16 cellular contexts compared by ENCODE assay signal in genomic region chr1:31583082-31583994, GRCh38. TPM values are rescaled to one million over a fixed set of nuclear protein-coding genes. Genes with fewer than 3 reads are reported as not detected.
DNase-seq lines count a peak whose midpoint lies in the region; ATAC-seq, FAIRE-seq and TF ChIP-seq lines count a peak whose summit lies in the region.
"Had no signal": no experiment of that assay in that cellular context is flagged by ENCODE, and none has a peak within 500 bp of the region (broad histone marks: within the 10 kb centered on the region; RNA-seq: fewer than 3 reads in every experiment).

No MANE protein-coding gene starts in this region.

- no peak for FAIRE-seq in kidney (lab: Jason Lieb, UNC)
- FAIRE-seq: GM12878, GM19239 had no signal

- no peak for TF ChIP-seq CTCF in 22Rv1 (IDR thresholded peaks at IDR 0.05)
- no peak for TF ChIP-seq CTCF in chondrocyte (IDR thresholded peaks at IDR 0.05)
- no peak for TF ChIP-seq CTCF in kidney (IDR thresholded peaks at IDR 0.05; ENCODE audit: borderline replicate concordance, extremely low read depth, insufficient read depth)

- no peak for ATAC-seq in HG02973 (IDR thresholded peaks at IDR 0.05; ENCODE audit: unreplicated experiment)
- ATAC-seq: activated T-helper 17 cell treated with anti-CD3 and anti-CD28 coated beads, Interleukin-2, amount 50 U/mL, for 72 hours; GM12878 had no signal

- H3K4me1 ChIP-seq in kidney (ENCODE audit: control insufficient read depth in 1 of 2, insufficient read depth in 1 of 2, low read depth in 1 of 2, low read length in 2 of 2), result peaks cover 62 to 69% of the 10 kb centered on the region in 2 donors

- H3K27ac Mint-ChIP-seq in chondrocyte (ENCODE audit: unreplicated experiment), result peak overlapping the region; percentile 84
- H3K27ac Mint-ChIP-seq: activated T-helper 17 cell treated with anti-CD3 and anti-CD28 coated beads, Interleukin-2, amount 50 U/mL, for 72 hours; IgD-negative memory B cell had no signal

- H3K4me1 Mint-ChIP-seq in chondrocyte (ENCODE audit: low read depth), result peaks cover 23% of the 10 kb centered on the region
- H3K4me1 Mint-ChIP-seq: activated T-helper 17 cell treated with anti-CD3 and anti-CD28 coated beads, Interleukin-2, amount 50 U/mL, for 72 hours; IgD-negative memory B cell had no signal

- intact Hi-C loops in kidney (cut with DNase I) (no loop called here), posterior vena cava (cut with DNase I) (no loop called here)

- H3K9ac ChIP-seq in kidney (ENCODE audit: low read length in 2 of 2), result peak overlapping the region in 1 of 2 donors; percentile 42

- peak overlapping the region; percentile 33 for H3K4me3 Mint-ChIP-seq in chondrocyte (ENCODE audit: unreplicated experiment)
- H3K4me3 Mint-ChIP-seq: activated T-helper 17 cell treated with anti-CD3 and anti-CD28 coated beads, Interleukin-2, amount 50 U/mL, for 72 hours had no signal

- peak overlapping the region; percentile 4 to 9 for H3K4me3 ChIP-seq in kidney (ENCODE audit: low read length in 2 of 2)
- H3K4me3 ChIP-seq: GM12878 had no signal

- DNase-seq in chondrocyte (ENCODE audit: low spot score) (no peak), kidney (peak; percentile 69), posterior vena cava (ENCODE audit: low spot score) (peak; percentile 84), HT-29 (ENCODE audit: low spot score) (no peak), T-helper 9 cell (no peak), kidney tubule cell (ENCODE audit: low spot score) (no peak)
- DNase-seq: activated CD4-positive, alpha-beta T cell treated with anti-CD3 and anti-CD28 coated beads for 4 hours; DMS79; HCEC 1CT had no signal

- peaks cover 5% of the 10 kb centered on the region for H3K36me3 Mint-ChIP-seq in chondrocyte (ENCODE audit: low read depth)
- H3K36me3 Mint-ChIP-seq: IgD-negative memory B cell had no signal

- H3K27me3 Mint-ChIP-seq in chondrocyte (ENCODE audit: low read depth), result no peaks in the 10 kb centered on the region

- no peaks in the 10 kb centered on the region for H3K9me3 Mint-ChIP-seq in chondrocyte (ENCODE audit: low read depth)
- H3K9me3 Mint-ChIP-seq: activated T-helper 17 cell treated with anti-CD3 and anti-CD28 coated beads, Interleukin-2, amount 50 U/mL, for 72 hours; IgD-negative memory B cell had no signal

- peak overlapping the region; percentile 56; the same call in 1 of the 2 replicates for H3K27ac ChIP-seq in 22Rv1
- peak overlapping the region; percentile 86 to 92 for H3K27ac ChIP-seq in kidney (ENCODE audit: low read depth in 2 of 2, low read length in 2 of 2)

- peaks cover 13 to 33% of the 10 kb centered on the region in 2 donors for H3K36me3 ChIP-seq in kidney (ENCODE audit: control insufficient read depth in 1 of 2, insufficient read depth in 2 of 2, low read length in 2 of 2)

- H3K9me3 ChIP-seq in kidney (ENCODE audit: control insufficient read depth in 1 of 2, low read length in 2 of 2), result no peaks in the 10 kb centered on the region

RNA-seq across cellular contexts. Expression of gene TINAGL1, which starts 7.0 kb away (rescaled TPM):
- total RNA-seq in chondrocyte (4.7 to 154 TPM (median 147 TPM) in 3 replicates), kidney (246 TPM), posterior vena cava (100 to 1,000 TPM; 110 to 123 TPM)
- polyA plus RNA-seq in kidney (ENCODE audit: insufficient read depth, low read depth, low replicate concordance), result 171 TPM
- 596 and 628 TPM in 2 replicates for total RNA-seq in HT-29 (2014; rRNA removed; shearing (Covaris generic))
- total RNA-seq: A673; activated T-helper 17 cell treated with anti-CD3 and anti-CD28 coated beads, Interleukin-2, amount 50 U/mL, for 72 hours had no signal
- polyA plus RNA-seq: IgD-negative memory B cell had no signal

RNA-seq across cellular contexts. Expression of gene HCRTR1, which starts 34.2 kb away (rescaled TPM):
- total RNA-seq in chondrocyte (0.21 to 0.45 TPM in 2 of 3 replicates, not detected in the other), kidney (0.35 TPM), posterior vena cava (not detected)
- not detected for polyA plus RNA-seq in kidney (ENCODE audit: insufficient read depth, low read depth, low replicate concordance)
- not detected in 2 replicates for total RNA-seq in HT-29 (2014; rRNA removed; shearing (Covaris generic))
- total RNA-seq: A673; activated T-helper 17 cell treated with anti-CD3 and anti-CD28 coated beads, Interleukin-2, amount 50 U/mL, for 72 hours; GM12878 had no signal
- polyA plus RNA-seq: GM12878, IgD-negative memory B cell had no signal

Comparison
In these comparisons a context has a peak if more than half of its experiments do, and no peak if none do; other contexts are left out.
1. DNase-seq: peak in kidney (single experiment) and posterior vena cava (single experiment); none in chondrocyte (single experiment), HT-29 (single experiment), T-helper 9 cell (single experiment) and kidney tubule cell (single experiment).